22 cellular contexts compared by ENCODE assay signal in genomic region chr11:2549080-2549479, GRCh38.
DNase-seq lines count a peak whose midpoint lies in the region; ATAC-seq, FAIRE-seq and TF ChIP-seq lines count a peak whose summit lies in the region.
"Had no signal": no experiment of that assay in that cellular context is flagged by ENCODE, and none has a peak within 500 bp of the region (broad histone marks: within the 10 kb centered on the region; RNA-seq: fewer than 3 reads in every experiment).

No MANE protein-coding gene starts in this region.

- H3K79me2 ChIP-seq in HepG2 (ENCODE audit: insufficient read depth, low read length) = no peaks in the 10 kb centered on the region

- FAIRE-seq in HepG2 (lab: Jason Lieb, UNC) = no peak
- FAIRE-seq: A549, GM12891, GM18507 had no signal

- H3K9me3 ChIP-seq in RWPE2 (ENCODE audit: severe bottlenecking) = no peaks in the 10 kb centered on the region
- no peaks in the 10 kb centered on the region for H3K9me3 ChIP-seq in HepG2 (ENCODE audit: low read length)
- H3K9me3 ChIP-seq in spleen = no peaks in the 10 kb centered on the region
- H3K9me3 ChIP-seq: A549, MG63 had no signal

- 13% methylated on average over 2 of the region's 7 CpGs for WGBS in HepG2 (ENCODE audit: low lambda C conversion rate)
- 82 to 93% (median 88%) methylated on average over 7 of the region's 7 CpGs for WGBS in spleen, 5 donors

- BruUV-seq in HepG2 (replicated peaks; lab: Mats Ljungman, UMichigan) = no TSS peak

- H3K27me3 ChIP-seq in RWPE2 (ENCODE audit: insufficient read depth, poor library complexity, severe bottlenecking) (no peaks in the 10 kb centered on the region), HepG2 (ENCODE audit: control insufficient read depth in 1 of 2, insufficient read depth in 2 of 2, low read length in 2 of 2) (peaks cover 3 to 59% of the 10 kb centered on the region in 2 experiments), spleen (replicated peaks in 1 of 7) (peaks cover 0 to 4% (median 0%) of the 10 kb centered on the region in 7 donors)
- H3K27me3 ChIP-seq: MG63 had no signal

- TF ChIP-seq POLR2A in HepG2 (IDR thresholded peaks at IDR 0.05; ENCODE audit: insufficient read depth in 1 of 2, low read depth in 2 of 2, low read length in 2 of 2) = no peak
- TF ChIP-seq POLR2A in spleen (IDR thresholded peaks at IDR 0.05) = no peak

- H2AFZ ChIP-seq in HepG2 (ENCODE audit: low read length) = no peak overlapping the region

- in situ Hi-C loops in HepG2 (cut with HindIII; ENCODE audit: extremely low pct_ligation_motif_present, low pct_unique_long_range_greater_than_20kb) = no loop called here

- H3K4me3 ChIP-seq in RWPE2 (ENCODE audit: severe bottlenecking) = no peak overlapping the region
- H3K4me3 ChIP-seq in HepG2 (replicated peaks in 1 of 3; ENCODE audit: insufficient read depth in 1 of 3, low read depth in 2 of 3, low read length in 3 of 3) = no peak overlapping the region
- no peak overlapping the region for H3K4me3 ChIP-seq in spleen
- H3K4me3 ChIP-seq: A549, MG63 had no signal

- no peaks in the 10 kb centered on the region for H4K20me1 ChIP-seq in HepG2 (ENCODE audit: insufficient read depth, low read length)

- TF ChIP-seq EP300 in HepG2 (IDR thresholded peaks at IDR 0.05; ENCODE audit: low read depth in 2 of 2, low read length in 2 of 2) (no peak), HepG2 (CRISPR knock-in tag; IDR thresholded peaks at IDR 0.05; ENCODE audit: borderline replicate concordance) (no peak)

- H3K4me2 ChIP-seq in HepG2 (ENCODE audit: low read depth, low read length) = no peak overlapping the region
- H3K4me2 ChIP-seq: A549 had no signal

- TF ChIP-seq RAD21 in HepG2 (CRISPR knock-in tag; IDR thresholded peaks at IDR 0.05) = no peak

- peak; percentile 7 for DNase-seq in activated naive CD4-positive, alpha-beta T cell treated with anti-CD3 and anti-CD28 coated beads, Interleukin-2, amount 50 U/mL, for 16 hours
- DNase-seq in activated naive CD4-positive, alpha-beta T cell treated with Interleukin-2 at 50 U/mL for 16 hours = no peak
- peak; percentile 22 for DNase-seq in RWPE2 (ENCODE audit: low spot score)
- no peak for DNase-seq in HepG2 (ENCODE audit: low spot score)
- peak; percentile 54 for DNase-seq in spleen
- no peak for DNase-seq in activated CD4-positive, alpha-beta T cell treated with anti-CD3 and anti-CD28 coated beads for 1 hour
- no peak for DNase-seq in inferior parietal cortex (ENCODE audit: extremely low spot score)
- no peak for DNase-seq in H4 (ENCODE audit: low spot score)
- DNase-seq: COR-L47, GF-D8, HCEC 1CT, IMR-90, Karpas-422, MG63, NCI-H1092, NCI-H146, NCI-H2081, NCI-H748 treated with DMSO at 0.1 percent for 48 hours, PC-3 had no signal

- no peak overlapping the region for H3K9ac ChIP-seq in HepG2 (ENCODE audit: insufficient read depth, low read depth, low read length)

- POLR2A ChIA-PET in HepG2 (lab: Yijun Ruan, JAX) = no interaction called here

- intact Hi-C loops in HepG2 (cut with micrococcal nuclease; ENCODE audit: unreplicated experiment) = no loop called here
- intact Hi-C loops in spleen (cut with DNase I; ENCODE audit: low total_unique reads) = no loop called here

- TF ChIP-seq CTCF in RWPE2 (IDR thresholded peaks at IDR 0.05; ENCODE audit: poor library complexity, severe bottlenecking) = no peak
- no peak for TF ChIP-seq CTCF in HepG2 (CRISPR knock-in tag; IDR thresholded peaks at IDR 0.05)
- no peak for TF ChIP-seq CTCF in spleen (IDR thresholded peaks at IDR 0.05 in 8 of 11, conservative IDR thresholded peaks at IDR 0.05 in 3 of 11)

- no peaks in the 10 kb centered on the region for H3K36me3 ChIP-seq in RWPE2 (ENCODE audit: low read depth)
- H3K36me3 ChIP-seq in HepG2 (replicated peaks in 1 of 2; ENCODE audit: control insufficient read depth in 1 of 2, insufficient read depth in 2 of 2, low read length in 2 of 2) = no peaks in the 10 kb centered on the region
- H3K36me3 ChIP-seq in spleen = no peaks in the 10 kb centered on the region
- H3K36me3 ChIP-seq: MG63 had no signal

- H3K4me1 ChIP-seq in RWPE2 (ENCODE audit: insufficient read depth, poor library complexity, severe bottlenecking) = no peaks in the 10 kb centered on the region
- no peaks in the 10 kb centered on the region for H3K4me1 ChIP-seq in HepG2 (ENCODE audit: insufficient read depth, low read length)
- H3K4me1 ChIP-seq in spleen = no peaks in the 10 kb centered on the region
- H3K4me1 ChIP-seq: A549 had no signal

- ATAC-seq in RWPE2 (ENCODE audit: low read depth) (no peak), HepG2 (no peak)
- ATAC-seq: PC-3 had no signal

- H3K27ac ChIP-seq in RWPE2 (ENCODE audit: poor library complexity, severe bottlenecking) (no peak overlapping the region), HepG2 (ENCODE audit: extremely low read length, insufficient read depth, low read length) (no peak overlapping the region), spleen (no peak overlapping the region)
- H3K27ac ChIP-seq: A549 had no signal

- CTCF ChIA-PET in HepG2 (lab: Yijun Ruan, JAX; ENCODE audit: low intra/inter-chr PET ratio, low total read pairs) = no interaction called here

TF ChIP-seq in HepG2, 621 proteins besides CTCF, POLR2A, EP300 and RAD21:
- no peak for TF ChIP-seq HNRNPK (IDR thresholded peaks at IDR 0.05; ENCODE audit: low read depth, low read length, poor library complexity, severe bottlenecking)
- no peak for TF ChIP-seq TAF1 (CRISPR knock-in tag; IDR thresholded peaks at IDR 0.05)
- TF ChIP-seq TP53 (CRISPR knock-in tag; conservative IDR thresholded peaks at IDR 0.05) = no peak
- TF ChIP-seq MNT (IDR thresholded peaks at IDR 0.05) = peak; percentile 97

Comparison
In these comparisons a context has a peak if more than half of its experiments do, and no peak if none do; other contexts are left out.
1. DNase-seq: peak in activated naive CD4-positive, alpha-beta T cell treated with anti-CD3 and anti-CD28 coated beads, Interleukin-2, amount 50 U/mL, for 16 hours (single experiment), RWPE2 (single experiment) and spleen (single experiment); none in activated naive CD4-positive, alpha-beta T cell treated with Interleukin-2 at 50 U/mL for 16 hours (single experiment), HepG2 (single experiment), activated CD4-positive, alpha-beta T cell treated with anti-CD3 and anti-CD28 coated beads for 1 hour (single experiment), inferior parietal cortex (single experiment) and H4 (single experiment).